Comparison of ENCODE assay signal across 27 cellular contexts in the genomic region with DNA sequence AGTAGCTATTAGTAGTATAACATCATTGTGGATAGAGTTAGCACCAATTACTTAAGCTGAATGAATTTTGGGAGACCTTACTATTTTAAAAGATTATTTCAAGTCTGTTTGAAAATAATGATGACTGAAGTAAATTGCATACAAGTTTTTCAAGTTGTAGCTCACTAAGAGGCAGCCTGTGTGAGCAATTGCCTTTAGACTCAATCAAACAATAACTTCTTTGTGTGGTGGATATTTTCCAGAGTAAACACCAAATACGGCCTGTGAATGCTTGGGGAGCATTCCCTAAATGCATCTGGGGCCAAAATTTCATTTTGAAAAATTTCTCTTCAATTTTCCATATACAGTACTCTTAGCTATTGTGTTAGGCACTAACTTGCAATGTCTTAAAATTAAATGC. TPM values are rescaled to one million over a fixed set of nuclear protein-coding genes. Genes with fewer than 3 reads are reported as not detected.
"Had no signal": no experiment of that assay in that cellular context is flagged by ENCODE, and none has a peak within 500 bp of the region (broad histone marks: within the 10 kb centered on the region; RNA-seq: fewer than 3 reads in every experiment).

No MANE protein-coding gene starts in this region.

- H3K4me2 ChIP-seq: KMS-11 had no signal

- H3K27me3 ChIP-seq: brain microvascular endothelial cell had no signal

- H3K4me3 Mint-ChIP-seq: activated CD4-positive, alpha-beta memory T cell treated with anti-CD3 and anti-CD28 coated beads, Interleukin-2, amount 10 ng/mL, durations not matched to agents 7 days and 5 days; activated CD4-positive, alpha-beta T cell treated with anti-CD3 and anti-CD28 coated beads for 36 hours; activated naive CD4-positive, alpha-beta T cell treated with anti-CD3 and anti-CD28 coated beads for 36 hours; activated naive CD8-positive, alpha-beta T cell; activated T-helper 17 cell treated with anti-CD3 and anti-CD28 coated beads, Interleukin-2, amount 50 U/mL, for 72 hours; IgD-negative memory B cell; T-cell had no signal

- H3K4me1 Mint-ChIP-seq: activated CD4-positive, alpha-beta memory T cell treated with anti-CD3 and anti-CD28 coated beads, Interleukin-2, amount 10 ng/mL, durations not matched to agents 7 days and 5 days; activated CD4-positive, alpha-beta T cell treated with anti-CD3 and anti-CD28 coated beads for 36 hours; activated T-helper 17 cell treated with anti-CD3 and anti-CD28 coated beads, Interleukin-2, amount 50 U/mL, for 72 hours; T-cell had no signal

- H3K27ac ChIP-seq: brain microvascular endothelial cell, KMS-11, SK-N-MC, WERI-Rb-1 had no signal

- H3K4me3 ChIP-seq: SK-N-MC had no signal

- H3K36me3 ChIP-seq: brain microvascular endothelial cell, WERI-Rb-1 had no signal

- ATAC-seq: activated CD4-positive, alpha-beta T cell treated with anti-CD3 and anti-CD28 coated beads for 36 hours; activated T-helper 17 cell treated with anti-CD3 and anti-CD28 coated beads, Interleukin-2, amount 50 U/mL, for 72 hours; T-cell had no signal

- H3K9ac ChIP-seq: KMS-11 had no signal

- H3K9me3 Mint-ChIP-seq: activated CD4-positive, alpha-beta memory T cell treated with anti-CD3 and anti-CD28 coated beads, Interleukin-2, amount 10 ng/mL, durations not matched to agents 7 days and 5 days; activated naive CD4-positive, alpha-beta T cell treated with anti-CD3 and anti-CD28 coated beads for 36 hours; activated T-helper 17 cell treated with anti-CD3 and anti-CD28 coated beads, Interleukin-2, amount 50 U/mL, for 72 hours; IgD-negative memory B cell; T-cell had no signal

- H3K27ac Mint-ChIP-seq: activated CD4-positive, alpha-beta memory T cell treated with anti-CD3 and anti-CD28 coated beads, Interleukin-2, amount 10 ng/mL, durations not matched to agents 7 days and 5 days; activated CD4-positive, alpha-beta T cell treated with anti-CD3 and anti-CD28 coated beads for 36 hours; activated naive CD4-positive, alpha-beta T cell treated with anti-CD3 and anti-CD28 coated beads for 36 hours; activated naive CD8-positive, alpha-beta T cell; activated T-helper 17 cell treated with anti-CD3 and anti-CD28 coated beads, Interleukin-2, amount 50 U/mL, for 72 hours; IgD-negative memory B cell; T-cell had no signal

- DNase-seq: activated CD4-positive, alpha-beta memory T cell treated with anti-CD3 and anti-CD28 coated beads, Interleukin-2, amount 10 ng/mL, durations not matched to agents 7 days and 5 days; activated CD4-positive, alpha-beta T cell treated with anti-CD3 and anti-CD28 coated beads for 36 hours; activated CD4-positive, alpha-beta T cell treated with anti-CD3 and anti-CD28 coated beads, Interleukin-2, amount 50 U/mL, for 1 hour; activated gamma-delta T cell; activated naive CD4-positive, alpha-beta T cell treated with anti-CD3 and anti-CD28 coated beads for 36 hours; activated T-cell treated with anti-CD3 and anti-CD28 coated beads for 4 hours; activated T-cell treated with anti-CD3 and anti-CD28 coated beads, Interleukin-2, amount 50 U/mL, for 48 hours; brain microvascular endothelial cell; NCI-H1092 treated with DMSO at 0.1 percent for 48 hours; NCI-H1417 treated with DMSO at 0.1 percent for 48 hours; NCI-H1694; NCI-H2029; NCI-H345; NCI-H510A; NCI-H69; SIG-M5; T-cell; WERI-Rb-1 had no signal

- H3K36me3 Mint-ChIP-seq: activated naive CD8-positive, alpha-beta T cell; IgD-negative memory B cell; T-cell had no signal

RNA-seq across cellular contexts. Expression of gene SERPINB12, which starts 7.9 kb away (rescaled TPM):
- total RNA-seq: activated CD4-positive, alpha-beta memory T cell treated with anti-CD3 and anti-CD28 coated beads, Interleukin-2, amount 10 ng/mL, durations not matched to agents 7 days and 5 days; activated CD4-positive, alpha-beta T cell treated with anti-CD3 and anti-CD28 coated beads for 36 hours; activated CD8-positive, alpha-beta memory T cell treated with anti-CD3 and anti-CD28 coated beads for 36 hours; activated naive CD4-positive, alpha-beta T cell treated with anti-CD3 and anti-CD28 coated beads for 36 hours; activated T-helper 17 cell treated with anti-CD3 and anti-CD28 coated beads, Interleukin-2, amount 50 U/mL, for 72 hours; MCF 10A; T-cell; T-helper 2 cell treated with Interferon-gamma antibody and Interleukin-4, amounts not matched to agents 100 ng/mL and 5 ng/mL, for 36 hours had no signal
- polyA plus RNA-seq: adipose tissue, IgD-negative memory B cell had no signal

RNA-seq across cellular contexts. Expression of gene SERPINB13, which starts 37.1 kb away (rescaled TPM):
- total RNA-seq: activated CD4-positive, alpha-beta memory T cell treated with anti-CD3 and anti-CD28 coated beads, Interleukin-2, amount 10 ng/mL, durations not matched to agents 7 days and 5 days; activated CD4-positive, alpha-beta T cell treated with anti-CD3 and anti-CD28 coated beads for 36 hours; activated CD8-positive, alpha-beta memory T cell treated with anti-CD3 and anti-CD28 coated beads for 36 hours; activated naive CD4-positive, alpha-beta T cell treated with anti-CD3 and anti-CD28 coated beads for 36 hours; activated T-helper 17 cell treated with anti-CD3 and anti-CD28 coated beads, Interleukin-2, amount 50 U/mL, for 72 hours; T-cell; T-helper 2 cell treated with Interferon-gamma antibody and Interleukin-4, amounts not matched to agents 100 ng/mL and 5 ng/mL, for 36 hours had no signal
- polyA plus RNA-seq: IgD-negative memory B cell had no signal
